1 cellular context compared by ENCODE assay signal in genomic region chr20:63082939-63083735, GRCh38.
TF ChIP-seq lines count a peak whose summit lies in the region.

No MANE protein-coding gene starts in this region.

TF ChIP-seq in GM23338, 12 proteins besides CTCF, POLR2A, EP300 and RAD21 (continued from another document):
- TF ChIP-seq ETS1 (IDR thresholded peaks at IDR 0.05) (no peak), JUNB (IDR thresholded peaks at IDR 0.05; ENCODE audit: unreplicated experiment) (no peak), NANOG (IDR thresholded peaks at IDR 0.05; ENCODE audit: borderline replicate concordance) (no peak), EZH2 (IDR thresholded peaks at IDR 0.05; ENCODE audit: low read depth, unreplicated experiment) (no peak)
